ENCODE assay signal across 21 cellular contexts in genomic region chr10:32028710-32029109, GRCh38.
"Had no signal": no experiment of that assay in that cellular context is flagged by ENCODE, and none has a peak within 500 bp of the region (broad histone marks: within the 10 kb centered on the region; RNA-seq: fewer than 3 reads in every experiment).

No MANE protein-coding gene starts in this region.

- H3K27ac ChIP-seq: colonic mucosa, esophagus squamous epithelium, gastroesophageal sphincter, left ventricle myocardium inferior, lower lobe of right lung, parathyroid adenoma, prostate gland, right lobe of liver, stomach had no signal

- H3K27ac Mint-ChIP-seq: nephron had no signal

- H3K9ac ChIP-seq: parathyroid adenoma had no signal

- H3K4me3 ChIP-seq: colonic mucosa, esophagus squamous epithelium, gastroesophageal sphincter, left ventricle myocardium inferior, lower lobe of right lung, prostate gland, right lobe of liver, stomach had no signal

- H2AFZ ChIP-seq: parathyroid adenoma had no signal

- H3K27me3 ChIP-seq: colonic mucosa, esophagus squamous epithelium, gastroesophageal sphincter, right lobe of liver, stomach had no signal

- DNase-seq: colonic mucosa; dermis blood vessel endothelial cell; esophagus squamous epithelium; foreskin fibroblast; kidney; left cardiac atrium; left ventricle myocardium inferior; lower lobe of right lung; mesenchymal stem cell; midbrain; retina; right lobe of liver; stimulated activated CD4-positive, alpha-beta T cell treated with anti-CD3 and anti-CD28 coated beads, Interleukin-4, amount 100 ng/mL, for 24 hours; stimulated activated naive CD4-positive, alpha-beta T cell; stomach; substantia nigra; trophoblast cell had no signal

- H3K9me3 Mint-ChIP-seq: nephron had no signal

- H3K4me1 ChIP-seq: colonic mucosa, esophagus squamous epithelium, gastroesophageal sphincter, lower lobe of right lung, parathyroid adenoma, prostate gland, right lobe of liver had no signal

- ATAC-seq: gastroesophageal sphincter, left cardiac atrium, lower lobe of right lung, right lobe of liver had no signal

- H3K4me3 Mint-ChIP-seq: nephron had no signal

- H3K4me1 Mint-ChIP-seq: nephron had no signal

- H3K9me3 ChIP-seq: colonic mucosa, esophagus squamous epithelium, gastroesophageal sphincter, left ventricle myocardium inferior, lower lobe of right lung, prostate gland, right lobe of liver, stomach had no signal
